2 cellular contexts compared by ENCODE assay signal in the genomic region with DNA sequence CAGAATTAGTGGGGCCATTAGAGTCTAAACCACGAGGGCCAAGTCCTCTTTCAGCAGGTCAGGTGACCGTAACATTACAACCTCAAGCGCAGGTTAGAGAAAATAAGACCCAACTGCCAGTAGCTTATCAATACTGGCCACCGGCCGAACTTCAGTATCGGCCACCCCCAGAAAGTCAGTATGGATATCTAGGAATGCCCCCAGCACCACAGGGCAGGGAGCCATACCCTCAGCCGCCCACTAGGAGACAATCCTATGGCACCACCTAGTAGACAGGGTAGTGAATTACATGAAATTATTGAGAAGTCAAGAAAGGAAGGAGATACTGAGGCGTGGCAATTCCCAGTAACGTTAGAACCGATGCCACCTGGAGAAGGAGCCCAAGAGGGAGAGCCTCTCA.
TF ChIP-seq lines count a peak whose summit lies in the region.
"Not testable (repeated sequence)": the region's sequence is repeated elsewhere in the genome, so short reads cannot be mapped to it uniquely, and the experiment has no call there.

No MANE protein-coding gene starts in this region.

TF ChIP-seq in K562, 482 proteins besides CTCF, POLR2A, EP300 and RAD21:
- TF ChIP-seq TEAD4 (IDR thresholded peaks at IDR 0.05; ENCODE audit: low read length) (peak; percentile 68), SMC3 (conservative IDR thresholded peaks at IDR 0.05; ENCODE audit: insufficient read depth, low read depth, low read length) (peak; percentile 29; the same call in 1 of the 2 replicates), TCF3 (CRISPR knock-in tag; IDR thresholded peaks at IDR 0.05) (peak; percentile 57), CBFA2T2 (conservative IDR thresholded peaks at IDR 0.05) (peak; percentile 24; the same call in 1 of the 2 replicates), POLR2AphosphoS5 (IDR thresholded peaks at IDR 0.05; ENCODE audit: control insufficient read depth, insufficient read depth, low read depth, low read length) (peak; percentile 38; the same call in 1 of the 2 replicates)
- not testable (repeated sequence) for TF ChIP-seq TEAD4 (CRISPR knock-in tag; IDR thresholded peaks at IDR 0.05; ENCODE audit: borderline replicate concordance)
- TF ChIP-seq, protein P1, sequence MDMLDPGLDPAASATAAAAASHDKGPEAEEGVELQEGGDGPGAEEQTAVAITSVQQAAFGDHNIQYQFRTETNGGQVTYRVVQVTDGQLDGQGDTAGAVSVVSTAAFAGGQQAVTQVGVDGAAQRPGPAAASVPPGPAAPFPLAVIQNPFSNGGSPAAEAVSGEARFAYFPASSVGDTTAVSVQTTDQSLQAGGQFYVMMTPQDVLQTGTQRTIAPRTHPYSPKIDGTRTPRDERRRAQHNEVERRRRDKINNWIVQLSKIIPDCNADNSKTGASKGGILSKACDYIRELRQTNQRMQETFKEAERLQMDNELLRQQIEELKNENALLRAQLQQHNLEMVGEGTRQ (CRISPR knock-in tag; IDR thresholded peaks at IDR 0.05): 0 out of 2 replicates have a peak, but pooled peaks have one; percentile 11

TF ChIP-seq in HepG2, 621 proteins besides CTCF, POLR2A, EP300 and RAD21:
- TF ChIP-seq STAG1 (CRISPR knock-in tag; IDR thresholded peaks at IDR 0.05): peak; percentile 30; the same call in 1 of the 2 replicates
